10 cellular contexts compared by ENCODE assay signal in the genomic region with DNA sequence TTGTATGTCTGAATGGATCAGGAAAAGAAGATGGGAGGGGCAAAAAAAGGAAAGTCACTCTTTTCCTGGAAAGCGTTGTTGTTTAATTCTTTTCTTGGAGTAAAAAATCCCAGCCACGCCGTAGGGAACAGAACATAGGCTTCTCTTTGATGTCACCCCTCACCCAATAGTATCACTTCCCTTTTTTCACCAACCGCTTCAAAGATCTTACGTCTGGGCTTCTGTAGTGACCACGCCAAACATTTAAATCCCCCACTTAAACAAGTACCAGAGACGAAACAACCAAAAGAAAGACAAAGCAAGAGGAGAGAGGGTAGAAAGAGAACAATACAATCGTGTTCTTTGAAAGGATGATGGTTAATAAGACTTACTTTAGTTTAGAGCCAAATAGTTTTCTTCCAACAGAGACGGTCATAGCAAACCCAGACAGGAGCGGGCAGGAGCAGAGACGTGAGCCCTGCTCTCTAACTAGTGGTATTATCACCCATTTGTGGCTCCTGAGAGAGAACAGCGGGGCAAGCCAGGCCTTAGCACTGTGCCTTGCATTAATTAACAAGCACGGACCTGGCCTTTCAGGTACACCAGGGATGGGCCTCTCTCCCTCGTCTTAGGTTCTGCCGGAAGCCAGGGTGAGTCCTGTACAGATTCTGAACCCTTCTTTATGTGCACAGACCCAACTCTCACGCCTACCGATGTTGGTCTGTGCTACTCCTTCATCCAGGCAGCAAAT. TPM values are rescaled to one million over a fixed set of nuclear protein-coding genes. Genes with fewer than 3 reads are reported as not detected.
A peak's percentile ranks its signal among the peaks of the same experiment; 100 is the strongest.
DNase-seq lines count a peak whose midpoint lies in the region; ATAC-seq and TF ChIP-seq lines count a peak whose summit lies in the region.
"Had no signal": no experiment of that assay in that cellular context is flagged by ENCODE, and none has a peak within 500 bp of the region (broad histone marks: within the 10 kb centered on the region; RNA-seq: fewer than 3 reads in every experiment).

No MANE protein-coding gene starts in this region.

- H3K27me3 Mint-ChIP-seq in neural crest cell (ENCODE audit: low read depth): no peaks in the 10 kb centered on the region
- no peaks in the 10 kb centered on the region for H3K27me3 Mint-ChIP-seq in activated CD4-positive, alpha-beta memory T cell treated with anti-CD3 and anti-CD28 coated beads, Interleukin-2, amount 10 ng/mL, durations not matched to agents 7 days and 5 days

- no peaks in the 10 kb centered on the region for H3K36me3 Mint-ChIP-seq in neural crest cell (ENCODE audit: low read depth)
- peaks cover 12% of the 10 kb centered on the region for H3K36me3 Mint-ChIP-seq in activated CD4-positive, alpha-beta memory T cell treated with anti-CD3 and anti-CD28 coated beads, Interleukin-2, amount 10 ng/mL, durations not matched to agents 7 days and 5 days (ENCODE audit: low read depth)

- no peaks in the 10 kb centered on the region for H3K79me2 ChIP-seq in Karpas-422 (ENCODE audit: low read length)

- H3K9me3 ChIP-seq in Karpas-422 (ENCODE audit: low read length): no peaks in the 10 kb centered on the region

- H3K9me2 ChIP-seq in Karpas-422 (replicated peaks; ENCODE audit: insufficient read depth, low read length): peaks cover 9% of the 10 kb centered on the region; the same call in 1 of the 2 replicates

- DNase-seq in Karpas-422: peak; percentile 87
- no peak for DNase-seq in neural crest cell (ENCODE audit: low read depth, low spot score)
- DNase-seq in EL: no peak
- no peak for DNase-seq in NCI-H510A (lab: John Stamatoyannopoulos, UW)
- no peak for DNase-seq in activated CD4-positive, alpha-beta memory T cell treated with anti-CD3 and anti-CD28 coated beads, Interleukin-2, amount 10 ng/mL, durations not matched to agents 7 days and 5 days
- DNase-seq in NCI-H2171 (lab: John Stamatoyannopoulos, UW): no peak
- DNase-seq: activated gamma-delta T cell, foreskin fibroblast had no signal

- ATAC-seq in GM18907 (IDR thresholded peaks at IDR 0.05; ENCODE audit: unreplicated experiment): peak; percentile 76
- ATAC-seq in HG02610 (IDR thresholded peaks at IDR 0.05; ENCODE audit: unreplicated experiment): peak; percentile 61

- peak overlapping the region; percentile 62 for H3K4me2 ChIP-seq in Karpas-422 (ENCODE audit: low read depth, low read length, poor library complexity, severe bottlenecking)

- CTCF ChIA-PET in activated CD4-positive, alpha-beta memory T cell treated with anti-CD3 and anti-CD28 coated beads, Interleukin-2, amount 10 ng/mL, durations not matched to agents 7 days and 5 days (lab: Charles Lee): no interaction called here

- peak overlapping the region; percentile 52 for H3K9ac ChIP-seq in Karpas-422 (ENCODE audit: low read length)

- peaks cover 41% of the 10 kb centered on the region for H3K4me1 ChIP-seq in Karpas-422 (ENCODE audit: low read length)

- peak overlapping the region; percentile 45; the same call in 1 of the 2 replicates for H3K4me3 ChIP-seq in Karpas-422 (ENCODE audit: low read length)

- no peak for TF ChIP-seq CTCF in neural crest cell (conservative IDR thresholded peaks at IDR 0.05)

- peak overlapping the region; percentile 59 for H2AFZ ChIP-seq in Karpas-422 (ENCODE audit: low read length)

- H3K9me3 Mint-ChIP-seq in neural crest cell: peaks cover 2% of the 10 kb centered on the region
- no peaks in the 10 kb centered on the region for H3K9me3 Mint-ChIP-seq in activated CD4-positive, alpha-beta memory T cell treated with anti-CD3 and anti-CD28 coated beads, Interleukin-2, amount 10 ng/mL, durations not matched to agents 7 days and 5 days

- no peaks in the 10 kb centered on the region for H4K20me1 ChIP-seq in Karpas-422 (ENCODE audit: insufficient read depth, low read depth, low read length)

- POLR2A ChIA-PET in activated CD4-positive, alpha-beta memory T cell treated with anti-CD3 and anti-CD28 coated beads, Interleukin-2, amount 10 ng/mL, durations not matched to agents 7 days and 5 days (lab: Charles Lee): no interaction called here

- no peaks in the 10 kb centered on the region for H3K36me3 ChIP-seq in Karpas-422 (ENCODE audit: insufficient read depth, low read length)

- H3K4me1 Mint-ChIP-seq in neural crest cell: peaks cover 10% of the 10 kb centered on the region
- peaks cover 58% of the 10 kb centered on the region for H3K4me1 Mint-ChIP-seq in activated CD4-positive, alpha-beta memory T cell treated with anti-CD3 and anti-CD28 coated beads, Interleukin-2, amount 10 ng/mL, durations not matched to agents 7 days and 5 days

- no peaks in the 10 kb centered on the region for H3K27me3 ChIP-seq in Karpas-422 (ENCODE audit: low read length)

- peak overlapping the region; percentile 48 for H3K27ac Mint-ChIP-seq in neural crest cell (ENCODE audit: unreplicated experiment)
- H3K27ac Mint-ChIP-seq in activated CD4-positive, alpha-beta memory T cell treated with anti-CD3 and anti-CD28 coated beads, Interleukin-2, amount 10 ng/mL, durations not matched to agents 7 days and 5 days: no peak overlapping the region

- H3K27ac ChIP-seq in Karpas-422 (ENCODE audit: low read length): peak overlapping the region; percentile 67

- H3K4me3 Mint-ChIP-seq in neural crest cell: no peak overlapping the region
- H3K4me3 Mint-ChIP-seq in activated CD4-positive, alpha-beta memory T cell treated with anti-CD3 and anti-CD28 coated beads, Interleukin-2, amount 10 ng/mL, durations not matched to agents 7 days and 5 days: no peak overlapping the region

RNA-seq across cellular contexts. Expression of gene BCL6, which starts 28.1 kb away (rescaled TPM):
- total RNA-seq in Karpas-422 (2014; rRNA removed; shearing (Covaris generic); ENCODE audit: low replicate concordance): 488 and 569 TPM in 2 replicates
- total RNA-seq in neural crest cell: 6.4 and 9.6 TPM in 2 replicates
- 10 to 100 TPM; 30.4 to 33.4 TPM for total RNA-seq in activated CD4-positive, alpha-beta memory T cell treated with anti-CD3 and anti-CD28 coated beads, Interleukin-2, amount 10 ng/mL, durations not matched to agents 7 days and 5 days

Comparison
In these comparisons a context has a peak if more than half of its experiments do, and no peak if none do; other contexts are left out.
1. RNA of gene BCL6, which starts 28.1 kb away (total RNA-seq): 488 to 569 TPM in Karpas-422; 30.4 to 33.4 TPM in activated CD4-positive, alpha-beta memory T cell treated with anti-CD3 and anti-CD28 coated beads, Interleukin-2, amount 10 ng/mL, durations not matched to agents 7 days and 5 days and 6.4 to 9.6 TPM in neural crest cell; every median in the first group is over 10 times any median in the second.